ENCODE assay signal across 8 cellular contexts in the genomic region with DNA sequence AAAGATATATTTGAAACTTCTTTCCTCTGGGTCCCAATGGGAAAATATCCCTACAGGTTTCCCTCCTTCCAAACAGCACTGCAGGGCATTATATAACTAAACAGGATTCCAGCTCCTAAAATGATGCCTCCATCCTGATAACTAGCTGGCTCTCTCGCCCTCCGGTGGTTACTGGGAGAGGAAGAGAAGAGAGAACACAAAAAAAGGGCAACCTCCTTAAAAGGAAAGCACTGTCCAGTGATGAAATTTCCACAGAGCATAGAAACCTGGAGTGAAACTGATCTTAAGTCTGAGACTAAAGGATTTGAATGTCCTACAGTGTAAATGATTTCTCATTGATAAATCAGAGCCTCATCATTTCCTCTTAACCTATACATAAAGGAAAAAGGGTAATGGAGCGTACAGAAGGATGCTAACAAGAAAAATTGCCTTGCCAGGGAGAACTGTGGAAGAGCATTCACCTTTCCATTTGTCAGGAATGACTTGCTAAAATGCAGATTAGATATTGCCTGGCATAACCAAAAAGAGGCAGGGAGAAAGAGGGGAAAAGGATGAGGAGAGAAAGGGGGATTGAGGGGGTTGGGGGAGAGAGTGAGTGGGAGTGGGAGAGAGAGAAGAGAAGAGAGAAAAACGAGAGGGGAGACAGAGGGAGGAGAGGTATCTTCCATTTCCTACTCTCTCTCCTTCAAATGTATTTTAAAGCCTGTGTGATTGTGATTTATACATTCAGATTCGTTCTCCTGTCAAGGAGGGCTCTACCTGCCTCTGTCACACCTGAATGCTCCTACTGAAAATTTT.
DNase-seq lines count a peak whose midpoint lies in the region; ATAC-seq and TF ChIP-seq lines count a peak whose summit lies in the region.

No MANE protein-coding gene starts in this region.

- no peaks in the 10 kb centered on the region for H3K9me3 Mint-ChIP-seq in Calu3 (ENCODE audit: low read depth, unreplicated experiment)

- H3K4me1 ChIP-seq in prostate gland (replicated peaks) = peaks cover 3% of the 10 kb centered on the region

- CTCF ChIA-PET in Calu3 (lab: Charles Lee) = interaction anchor here (0.5 to 1.2 kb wide), 3 partner anchors 77 to 348 kb away, joined by 3 to 5 read pairs (median 3); no protein-coding TSS in a partner anchor

- no peaks in the 10 kb centered on the region for H3K36me3 ChIP-seq in prostate gland

- no TSS peak for BruUV-seq in Calu3 (replicated peaks; lab: Mats Ljungman, UMichigan)

- peaks cover 27% of the 10 kb centered on the region for H3K36me3 Mint-ChIP-seq in Calu3 (ENCODE audit: insufficient read depth, unreplicated experiment)

- H3K4me1 Mint-ChIP-seq in Calu3 (ENCODE audit: low read depth, unreplicated experiment) = peaks cover 61% of the 10 kb centered on the region

- no peaks in the 10 kb centered on the region for H3K9me3 ChIP-seq in prostate gland

- TF ChIP-seq POLR2A in prostate gland (IDR thresholded peaks at IDR 0.05) = no peak

- peak overlapping the region; percentile 74 for H3K27ac Mint-ChIP-seq in Calu3 (ENCODE audit: unreplicated experiment)

- no peaks in the 10 kb centered on the region for H3K27me3 Mint-ChIP-seq in Calu3 (ENCODE audit: unreplicated experiment)

- peak overlapping the region; percentile 87 for H3K4me3 Mint-ChIP-seq in Calu3 (ENCODE audit: low read depth, unreplicated experiment)

- peak overlapping the region; percentile 36 to 46 for H3K4me3 ChIP-seq in prostate gland

- intact Hi-C loops in Calu3 (cut with micrococcal nuclease; ENCODE audit: unreplicated experiment) = loop anchor here (2.0 to 5.0 kb wide), 2 partner anchors 212 to 283 kb away; no protein-coding TSS in a partner anchor
- intact Hi-C loops in prostate gland (cut with DNase I) = loop anchor here (5.0 kb wide), 1 partner anchor 212 kb away; no protein-coding TSS in a partner anchor

- ATAC-seq in HG02571 (IDR thresholded peaks at IDR 0.05; ENCODE audit: unreplicated experiment) (no peak), GM21526 (IDR thresholded peaks at IDR 0.05; ENCODE audit: low FRiP score, unreplicated experiment) (no peak)

- TF ChIP-seq CTCF in Calu3 (IDR thresholded peaks at IDR 0.05; ENCODE audit: unreplicated experiment) (no peak), prostate gland (IDR thresholded peaks at IDR 0.05) (peak in 2 of 4 experiments; percentile 39 to 43)

- H3K27ac ChIP-seq in prostate gland = peak overlapping the region; percentile 79

- DNase-seq in Calu3 (peak; percentile 27), Kasumi-1 (lab: John Stamatoyannopoulos, UW) (peak; percentile 41 to 47), T1000 (lab: John Stamatoyannopoulos, UW) (peak; percentile 3), foreskin melanocyte (peak; percentile 35), prostate gland (ENCODE audit: low spot score) (peak; percentile 30)
- DNase-seq in stimulated activated CD4-positive, alpha-beta T cell treated with anti-CD3 and anti-CD28 coated beads, Interleukin-4, amount 100 ng/mL, for 1 hour = no peak

- H3K27me3 ChIP-seq in prostate gland (replicated peaks; ENCODE audit: insufficient read depth) = no peaks in the 10 kb centered on the region

- WGBS in prostate gland = 7% methylated on average over 5 of the region's 5 CpGs
